8 cellular contexts compared by ENCODE assay signal in genomic region chr20:41137412-41138216, GRCh38. TPM values are rescaled to one million over a fixed set of nuclear protein-coding genes. Genes with fewer than 3 reads are reported as not detected.
DNase-seq lines count a peak whose midpoint lies in the region; ATAC-seq and TF ChIP-seq lines count a peak whose summit lies in the region.

Gene PLCG1, plus strand, starts transcription at chr20:41137543. Its CDS starts 99 bp downstream, at chr20:41137642.

- TF ChIP-seq CTCF in foreskin keratinocyte (conservative IDR thresholded peaks at IDR 0.05) = no peak

- H3K9me3 ChIP-seq in KOPT-K1 (ENCODE audit: insufficient read depth, low read length, poor library complexity, severe bottlenecking) (no peaks in the 10 kb centered on the region), neuron (ENCODE audit: low read length) (no peaks in the 10 kb centered on the region)

- H3K27me3 ChIP-seq in foreskin keratinocyte (no peaks in the 10 kb centered on the region), neuron (ENCODE audit: insufficient read depth, low read length) (no peaks in the 10 kb centered on the region)

- peak within 1 kb of the TSS; percentile 84 for H2AFZ ChIP-seq in neuron (ENCODE audit: low read depth, low read length)

- H3K4me3 ChIP-seq in neuron (ENCODE audit: low read length) = peak within 1 kb of the TSS; percentile 79

- H3K36me3 ChIP-seq in KOPT-K1 (ENCODE audit: insufficient read depth, low read length) (peaks cover 19% of the 10 kb centered on the region; the same call in 1 of the 2 replicates), neuron (ENCODE audit: insufficient read depth, low read length) (peaks cover 18% of the 10 kb centered on the region)

- DNase-seq in DMS53 (lab: John Stamatoyannopoulos, UW) = peak; percentile 89
- DNase-seq in activated gamma-delta T cell treated with Interleukin-2 at 50 U/mL for 16 hours = peak; percentile 70
- DNase-seq in foreskin keratinocyte = no peak
- peak; percentile 33 for DNase-seq in stromal cell of bone marrow (ENCODE audit: low read depth)

- TF ChIP-seq POLR2A in Raji (IDR thresholded peaks at IDR 0.05; ENCODE audit: insufficient read depth, low read depth, low read length) = peak; percentile 37; the same call in 1 of the 2 replicates

- H3K27ac ChIP-seq in KOPT-K1 (ENCODE audit: low read depth, low read length, poor library complexity, severe bottlenecking) (peak within 1 kb of the TSS; percentile 81), foreskin keratinocyte (peak within 1 kb of the TSS; percentile 87)

- H3K4me1 ChIP-seq in foreskin keratinocyte (peaks cover 13% of the 10 kb centered on the region), neuron (ENCODE audit: insufficient read depth, low read length) (peaks cover 42% of the 10 kb centered on the region)

- ATAC-seq in GM21723 (IDR thresholded peaks at IDR 0.05; ENCODE audit: unreplicated experiment) (peak; percentile 55), foreskin keratinocyte (peak; percentile 65)

RNA-seq across cellular contexts. Expression of gene PLCG1, which starts in this region (rescaled TPM):
- total RNA-seq in foreskin keratinocyte = 53.5 and 58.9 TPM in 2 replicates
- polyA plus RNA-seq in foreskin keratinocyte = 25.1 and 29.0 TPM in 2 replicates

Comparison
In these comparisons a context has a peak if more than half of its experiments do, and no peak if none do; other contexts are left out.
1. DNase-seq: peak in DMS53 (single experiment), activated gamma-delta T cell treated with Interleukin-2 at 50 U/mL for 16 hours (single experiment) and stromal cell of bone marrow (single experiment); none in foreskin keratinocyte (0 of 2).